Comparison of ENCODE assay signal across 1 cellular context in the genomic region with DNA sequence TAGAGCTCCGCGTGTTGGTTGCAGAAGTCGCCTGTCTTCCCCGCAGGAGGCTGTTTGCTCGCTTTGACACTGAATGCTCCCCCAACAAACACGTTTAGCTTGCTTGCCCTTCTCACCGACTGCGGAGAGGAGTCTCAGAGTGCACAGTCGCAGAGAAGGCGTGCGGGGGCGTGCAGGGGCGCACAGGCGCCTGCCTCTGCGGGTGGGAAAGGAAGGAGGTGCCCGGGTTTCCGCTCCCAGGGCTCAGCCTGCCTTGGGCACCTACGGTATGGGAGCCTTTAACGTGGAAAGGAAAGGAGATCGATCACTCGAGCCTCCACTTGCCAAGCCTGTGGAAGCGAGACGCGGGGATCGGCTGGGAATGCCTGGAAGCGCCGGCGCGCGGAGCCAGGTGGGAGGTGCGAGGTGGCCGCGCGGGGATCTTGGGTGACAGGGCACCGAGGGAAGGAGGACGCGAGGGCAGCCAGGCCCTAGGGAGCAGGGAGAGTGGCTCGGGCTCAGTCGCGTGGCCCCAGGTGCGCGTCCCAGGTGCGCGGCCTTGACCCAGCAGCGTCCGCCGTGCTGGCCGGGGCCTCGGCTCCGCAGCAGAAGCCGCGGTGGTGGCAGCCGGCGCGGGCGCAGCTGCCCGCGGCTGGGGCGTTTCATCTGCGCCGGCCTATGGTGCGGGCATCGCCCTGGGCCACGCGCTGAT.
TF ChIP-seq lines count a peak whose summit lies in the region.

A gene (plus strand): TSS at position 419 of the 691 bp plus-strand sequence. CDS start 749 bp downstream, outside the sequence.

TF ChIP-seq in SK-N-SH treated with all-trans-retinoic acid at 6 μM for 48 hours, 23 proteins besides CTCF, POLR2A, EP300 and RAD21 (continued from another document):
- TF ChIP-seq, protein P1, sequence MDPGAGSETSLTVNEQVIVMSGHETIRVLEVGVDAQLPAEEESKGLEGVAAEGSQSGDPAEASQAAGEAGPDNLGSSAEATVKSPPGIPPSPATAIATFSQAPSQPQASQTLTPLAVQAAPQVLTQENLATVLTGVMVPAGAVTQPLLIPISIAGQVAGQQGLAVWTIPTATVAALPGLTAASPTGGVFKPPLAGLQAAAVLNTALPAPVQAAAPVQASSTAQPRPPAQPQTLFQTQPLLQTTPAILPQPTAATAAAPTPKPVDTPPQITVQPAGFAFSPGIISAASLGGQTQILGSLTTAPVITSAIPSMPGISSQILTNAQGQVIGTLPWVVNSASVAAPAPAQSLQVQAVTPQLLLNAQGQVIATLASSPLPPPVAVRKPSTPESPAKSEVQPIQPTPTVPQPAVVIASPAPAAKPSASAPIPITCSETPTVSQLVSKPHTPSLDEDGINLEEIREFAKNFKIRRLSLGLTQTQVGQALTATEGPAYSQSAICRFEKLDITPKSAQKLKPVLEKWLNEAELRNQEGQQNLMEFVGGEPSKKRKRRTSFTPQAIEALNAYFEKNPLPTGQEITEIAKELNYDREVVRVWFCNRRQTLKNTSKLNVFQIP (CRISPR knock-in tag; IDR thresholded peaks at IDR 0.05; ENCODE audit: borderline replicate concordance, low read depth), result no peak
